In genomic region chr14:77025744-77026165, GRCh38 we compare ENCODE assay signal across 9 cellular contexts. TPM values are rescaled to one million over a fixed set of nuclear protein-coding genes. Genes with fewer than 3 reads are reported as not detected.
A peak's percentile ranks its signal among the peaks of the same experiment; 100 is the strongest.
DNase-seq lines count a peak whose midpoint lies in the region; ATAC-seq, FAIRE-seq and TF ChIP-seq lines count a peak whose summit lies in the region.
"Had no signal": no experiment of that assay in that cellular context is flagged by ENCODE, and none has a peak within 500 bp of the region (broad histone marks: within the 10 kb centered on the region; RNA-seq: fewer than 3 reads in every experiment).

No MANE protein-coding gene starts in this region.

- H3K4me1 Mint-ChIP-seq in CD4-positive, alpha-beta memory T cell: peaks cover 33 to 68% (median 48%) of the 10 kb centered on the region in 4 donors

- H3K36me3 ChIP-seq in CD4-positive, alpha-beta memory T cell (ENCODE audit: insufficient read depth, low read length): no peaks in the 10 kb centered on the region
- no peaks in the 10 kb centered on the region for H3K36me3 ChIP-seq in endothelial cell of umbilical vein (ENCODE audit: control insufficient read depth in 2 of 2, extremely low read depth in 1 of 2, insufficient read depth in 2 of 2, low read length in 2 of 2)
- peaks cover 6% of the 10 kb centered on the region for H3K36me3 ChIP-seq in neuron (ENCODE audit: insufficient read depth, low read length)

- peaks cover 38% of the 10 kb centered on the region for H3K79me2 ChIP-seq in endothelial cell of umbilical vein (ENCODE audit: control insufficient read depth, insufficient read depth, low read length)

- no peak for DNase-seq in CD4-positive, alpha-beta memory T cell
- DNase-seq in NCI-H526 treated with DMSO at 0.1 percent for 48 hours (lab: John Stamatoyannopoulos, UW) (peak; percentile 53), endothelial cell of umbilical vein (ENCODE audit: low read depth, low spot score) (peak; percentile 35), erythroblast (lab: John Stamatoyannopoulos, UW) (no peak), NCI-H1436 treated with DMSO at 0.1 percent for 48 hours (lab: John Stamatoyannopoulos, UW) (no peak)
- no peak for DNase-seq in activated CD4-positive, CD25-positive, alpha-beta regulatory T cell (lab: John Stamatoyannopoulos, UW)

- no peak overlapping the region for H3K27ac ChIP-seq in CD4-positive, alpha-beta memory T cell (ENCODE audit: low read depth, low read length)
- H3K27ac ChIP-seq in endothelial cell of umbilical vein (ENCODE audit: insufficient read depth, low read depth, low read length): peak overlapping the region; percentile 80
- H3K27ac ChIP-seq: HL-60 had no signal

- TF ChIP-seq POLR2A in endothelial cell of umbilical vein (IDR thresholded peaks at IDR 0.05; ENCODE audit: low read depth, low read length): no peak
- TF ChIP-seq POLR2A in erythroblast (IDR thresholded peaks at IDR 0.05; ENCODE audit: low read length): no peak

- H3K9me1 ChIP-seq in endothelial cell of umbilical vein (replicated peaks; ENCODE audit: control insufficient read depth, extremely low read depth, insufficient read depth, low read length): no peaks in the 10 kb centered on the region

- no peaks in the 10 kb centered on the region for H3K27me3 ChIP-seq in CD4-positive, alpha-beta memory T cell (ENCODE audit: insufficient read depth, low read length)
- H3K27me3 ChIP-seq in endothelial cell of umbilical vein (ENCODE audit: control insufficient read depth in 2 of 2, insufficient read depth in 2 of 2, low read length in 2 of 2) (no peaks in the 10 kb centered on the region), neuron (ENCODE audit: insufficient read depth, low read length) (no peaks in the 10 kb centered on the region)

- H2AFZ ChIP-seq in endothelial cell of umbilical vein (ENCODE audit: low read depth, low read length): no peak overlapping the region
- H2AFZ ChIP-seq in neuron (ENCODE audit: low read depth, low read length): no peak overlapping the region

- H3K4me3 ChIP-seq in CD4-positive, alpha-beta memory T cell (ENCODE audit: low read length in 2 of 2): peak overlapping the region in 1 of 2 donors; percentile 39
- H3K4me3 ChIP-seq in endothelial cell of umbilical vein (replicated peaks in 1 of 3; ENCODE audit: insufficient read depth in 1 of 3, low read depth in 1 of 3, low read length in 3 of 3) (peak overlapping the region; percentile 76 to 90 (median 85)), neuron (ENCODE audit: low read length) (peak overlapping the region; percentile 78)

- no peak for TF ChIP-seq CTCF in endothelial cell of umbilical vein (IDR thresholded peaks at IDR 0.05; ENCODE audit: extremely low read depth in 1 of 2, insufficient read depth in 1 of 2, low read depth in 1 of 2, low read length in 2 of 2)

- FAIRE-seq in endothelial cell of umbilical vein (lab: Jason Lieb, UNC): peak; percentile 80

- peak overlapping the region; percentile 92 for H3K4me2 ChIP-seq in endothelial cell of umbilical vein (ENCODE audit: insufficient read depth, low read length)

- H3K9ac ChIP-seq in endothelial cell of umbilical vein (replicated peaks; ENCODE audit: extremely low read depth, insufficient read depth, low read length): peak overlapping the region; percentile 94

- no TSS peak for BruUV-seq in endothelial cell of umbilical vein (replicated peaks; lab: Mats Ljungman, UMichigan)

- H3K4me1 ChIP-seq in CD4-positive, alpha-beta memory T cell (ENCODE audit: insufficient read depth, low read length): peaks cover 71% of the 10 kb centered on the region
- H3K4me1 ChIP-seq in endothelial cell of umbilical vein (ENCODE audit: control insufficient read depth, extremely low read depth, insufficient read depth, low read length) (peaks cover 37% of the 10 kb centered on the region), neuron (ENCODE audit: insufficient read depth, low read length) (peaks cover 41% of the 10 kb centered on the region)

- CTCF ChIA-PET in CD4-positive, alpha-beta memory T cell (lab: Charles Lee; ENCODE audit: partially characterized antibody): interaction anchor here (2.4 to 8.8 kb wide), 5 partner anchors 15 to 112 kb away, joined by 16 to 65 read pairs (median 17); no protein-coding TSS in a partner anchor
- CTCF ChIA-PET in endothelial cell of umbilical vein (lab: Charles Lee): interaction anchor here (1.0 to 7.7 kb wide), 14 partner anchors 17 to 150 kb away, joined by 3 to 58 read pairs (median 16); no protein-coding TSS in a partner anchor

- no peaks in the 10 kb centered on the region for H4K20me1 ChIP-seq in endothelial cell of umbilical vein (replicated peaks; ENCODE audit: control insufficient read depth, extremely low read depth, insufficient read depth, low read length)

- no peaks in the 10 kb centered on the region for H3K27me3 Mint-ChIP-seq in CD4-positive, alpha-beta memory T cell

- peak overlapping the region in 2 of 7 donors; percentile 80 to 98 for H3K27ac Mint-ChIP-seq in CD4-positive, alpha-beta memory T cell

- H3K9me3 ChIP-seq in CD4-positive, alpha-beta memory T cell (ENCODE audit: control insufficient read depth in 1 of 2, low read length in 2 of 2): no peaks in the 10 kb centered on the region
- H3K9me3 ChIP-seq in endothelial cell of umbilical vein (replicated peaks; ENCODE audit: control insufficient read depth, insufficient read depth, low read length) (no peaks in the 10 kb centered on the region), neuron (ENCODE audit: low read length) (no peaks in the 10 kb centered on the region)

- H3K4me3 Mint-ChIP-seq in CD4-positive, alpha-beta memory T cell: peak overlapping the region in 7 of 8 donors; percentile 20 to 94 (median 69)

- dilution Hi-C loops in endothelial cell of umbilical vein (cut with MboI; ENCODE audit: extremely low pct_ligation_motif_present, low sequenced_read_pairs): no loop called here

- intact Hi-C loops in CD4-positive, alpha-beta memory T cell (cut with micrococcal nuclease): no loop called here
- intact Hi-C loops in endothelial cell of umbilical vein (cut with micrococcal nuclease): no loop called here

- peaks cover 0 to 2% (median 0%) of the 10 kb centered on the region in 8 donors for H3K9me3 Mint-ChIP-seq in CD4-positive, alpha-beta memory T cell

- ATAC-seq in HG03039 (IDR thresholded peaks at IDR 0.05; ENCODE audit: unreplicated experiment): no peak

- POLR2A ChIA-PET in CD4-positive, alpha-beta memory T cell (lab: Charles Lee; ENCODE audit: partially characterized antibody): interaction anchor here (0.6 to 15.3 kb wide), 14 partner anchors 8 to 117 kb away, joined by 3 to 456 read pairs (median 15); no protein-coding TSS in a partner anchor
- POLR2A ChIA-PET in endothelial cell of umbilical vein (lab: Charles Lee): no interaction called here

- peaks cover 7 to 24% of the 10 kb centered on the region in 2 donors for H3K36me3 Mint-ChIP-seq in CD4-positive, alpha-beta memory T cell

TF ChIP-seq in endothelial cell of umbilical vein, 7 proteins besides CTCF, POLR2A, EP300 and RAD21:
- no peak for TF ChIP-seq GATA2 (IDR thresholded peaks at IDR 0.05; ENCODE audit: insufficient read depth, insufficient read length, low read depth, low read length)
- TF ChIP-seq MAX (IDR thresholded peaks at IDR 0.05; ENCODE audit: insufficient read depth, insufficient read length): no peak
- TF ChIP-seq POLR2AphosphoS5 (IDR thresholded peaks at IDR 0.05; ENCODE audit: insufficient read depth, low read depth, low read length): no peak
- TF ChIP-seq JUN (IDR thresholded peaks at IDR 0.05; ENCODE audit: borderline replicate concordance, insufficient read depth, insufficient read length, low read depth): no peak
- TF ChIP-seq MYC (IDR thresholded peaks at IDR 0.05; ENCODE audit: low read depth, low read length): no peak
- no peak for TF ChIP-seq FOS (IDR thresholded peaks at IDR 0.05; ENCODE audit: borderline replicate concordance, insufficient read depth, low read length)
- no peak for TF ChIP-seq EZH2 (IDR thresholded peaks at IDR 0.05; ENCODE audit: borderline replicate concordance, low read depth, low read length, severe bottlenecking)
TF ChIP-seq in endothelial cell of umbilical vein: peak in this region for 0.

RNA-seq across cellular contexts. Expression of gene IRF2BPL, which starts 2.8 kb away (rescaled TPM):
- 10 to 100 TPM; 36.6 to 37.7 TPM for total RNA-seq in CD4-positive, alpha-beta memory T cell
- polyA plus RNA-seq in CD4-positive, alpha-beta memory T cell: 1 to 10 TPM; 1.2 to 3.8 TPM
- 23.1 and 23.3 TPM in 2 replicates for total RNA-seq in endothelial cell of umbilical vein
- polyA plus RNA-seq in endothelial cell of umbilical vein: 9.3 and 11.8 TPM in 2 replicates
- polyA plus RNA-seq in endothelial cell of umbilical vein (2011; cell fraction: cytosol; rRNA removed): 5.0 and 8.9 TPM in 2 replicates
- 8.3 and 11.8 TPM in 2 replicates for polyA plus RNA-seq in endothelial cell of umbilical vein (2011; cell fraction: nucleus; rRNA removed)
- 9.8 and 13.7 TPM in 2 replicates for polyA plus RNA-seq in endothelial cell of umbilical vein (2012)
- polyA minus RNA-seq in endothelial cell of umbilical vein: 6.5 and 8.8 TPM in 2 replicates
- polyA minus RNA-seq in endothelial cell of umbilical vein (2011; cell fraction: cytosol; rRNA and poly(A)+ RNA removed): 14.1 TPM
- polyA minus RNA-seq in endothelial cell of umbilical vein (2011; cell fraction: nucleus; rRNA and poly(A)+ RNA removed): 4.9 and 14.9 TPM in 2 replicates

Comparison
In these comparisons a context has a peak if more than half of its experiments do, and no peak if none do; other contexts are left out.
1. DNase-seq: peak in NCI-H526 treated with DMSO at 0.1 percent for 48 hours (single experiment) and endothelial cell of umbilical vein (single experiment); none in CD4-positive, alpha-beta memory T cell (0 of 5), erythroblast (0 of 2), activated CD4-positive, CD25-positive, alpha-beta regulatory T cell (0 of 4) and NCI-H1436 treated with DMSO at 0.1 percent for 48 hours (single experiment).